ENCODE assay signal across 8 cellular contexts in the genomic region with DNA sequence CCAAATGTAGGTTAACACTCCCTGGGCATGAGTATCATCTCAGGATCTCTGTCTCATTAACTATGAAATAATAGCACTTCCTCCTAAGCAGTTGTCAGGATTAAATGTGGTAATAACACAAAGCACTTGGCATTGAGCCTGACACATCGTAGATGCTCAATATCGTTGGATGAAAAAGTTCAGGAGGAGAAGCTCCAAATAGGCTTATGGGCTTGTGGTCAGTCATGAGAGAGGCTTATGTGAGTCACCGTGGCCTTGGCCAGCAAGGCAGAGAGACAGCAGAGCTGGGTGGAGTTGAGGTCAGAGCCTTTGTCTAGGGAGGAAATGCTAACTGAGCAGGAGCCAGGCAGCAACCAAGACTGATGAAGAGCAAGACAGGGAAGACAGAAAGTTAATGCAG.
DNase-seq lines count a peak whose midpoint lies in the region; TF ChIP-seq lines count a peak whose summit lies in the region.

No MANE protein-coding gene starts in this region.

- no peak overlapping the region for H3K4me3 ChIP-seq in HL-60 (replicated peaks; ENCODE audit: insufficient read depth, low read length)
- no peak overlapping the region for H3K4me3 ChIP-seq in adipocyte (ENCODE audit: low read length)

- H3K9ac ChIP-seq in adipocyte (ENCODE audit: low read length): no peak overlapping the region

- no peak for TF ChIP-seq CTCF in HL-60 (IDR thresholded peaks at IDR 0.05; ENCODE audit: insufficient read depth, low read length)

- no peaks in the 10 kb centered on the region for H3K36me3 ChIP-seq in adipocyte (ENCODE audit: control insufficient read depth, insufficient read depth, low read length, severe bottlenecking)

- no peaks in the 10 kb centered on the region for H3K9me3 ChIP-seq in adipocyte (ENCODE audit: control insufficient read depth, low read length)

- H3K27me3 ChIP-seq in HL-60 (ENCODE audit: insufficient read depth, poor library complexity, severe bottlenecking) (no peaks in the 10 kb centered on the region), adipocyte (replicated peaks; ENCODE audit: control insufficient read depth, insufficient read depth, low read length) (no peaks in the 10 kb centered on the region)

- DNase-seq in AG08396 (ENCODE audit: low spot score) (peak; percentile 85), HL-60 (ENCODE audit: low read depth in 1 of 2, low spot score in 1 of 2) (peak; percentile 69 to 91), adipocyte (ENCODE audit: low read depth) (peak; percentile 79), kidney tubule cell (ENCODE audit: low spot score) (peak; percentile 99), COR-L47 (lab: John Stamatoyannopoulos, UW) (no peak), NCI-H774 (lab: John Stamatoyannopoulos, UW) (no peak), NCI-H526 treated with DMSO at 0.1 percent for 48 hours (lab: John Stamatoyannopoulos, UW) (no peak), mesenteric fat pad (ENCODE audit: low spot score) (no peak)

- H3K4me1 ChIP-seq in adipocyte (ENCODE audit: control insufficient read depth, insufficient read depth, low read length): peaks cover 13% of the 10 kb centered on the region

- H3K27ac ChIP-seq in HL-60 (replicated peaks): peak overlapping the region; percentile 36; the same call in 1 of the 2 replicates

Comparison
In these comparisons a context has a peak if more than half of its experiments do, and no peak if none do; other contexts are left out.
1. DNase-seq: peak in AG08396 (single experiment), HL-60 (2 of 2), adipocyte (single experiment) and kidney tubule cell (single experiment); none in COR-L47 (single experiment), NCI-H774 (single experiment), NCI-H526 treated with DMSO at 0.1 percent for 48 hours (single experiment) and mesenteric fat pad (single experiment).